Comparison of ENCODE assay signal across 1 cellular context in the genomic region with DNA sequence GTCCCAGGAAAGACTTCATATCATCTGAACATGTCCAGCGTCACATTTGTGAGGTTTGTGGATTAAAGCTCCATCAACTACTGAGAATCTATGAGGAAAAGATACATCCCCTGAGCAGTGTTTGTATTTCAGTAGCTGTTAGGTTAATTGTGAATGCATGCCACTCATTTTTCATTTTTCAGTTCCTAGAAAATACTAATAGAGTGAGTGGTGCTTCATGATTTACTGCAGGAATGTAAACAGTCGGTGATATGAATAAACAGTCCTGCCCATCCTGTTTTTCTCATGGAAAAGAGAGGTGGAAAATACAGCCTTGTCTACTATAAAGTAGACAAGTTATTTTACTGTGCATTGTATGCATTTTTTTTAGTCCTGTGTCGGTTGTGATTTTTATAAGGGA.
TF ChIP-seq lines count a peak whose summit lies in the region.

No MANE protein-coding gene starts in this region.

TF ChIP-seq in GM23338, 12 proteins besides CTCF, POLR2A, EP300 and RAD21 (continued from another document):
- TF ChIP-seq, protein P1, sequence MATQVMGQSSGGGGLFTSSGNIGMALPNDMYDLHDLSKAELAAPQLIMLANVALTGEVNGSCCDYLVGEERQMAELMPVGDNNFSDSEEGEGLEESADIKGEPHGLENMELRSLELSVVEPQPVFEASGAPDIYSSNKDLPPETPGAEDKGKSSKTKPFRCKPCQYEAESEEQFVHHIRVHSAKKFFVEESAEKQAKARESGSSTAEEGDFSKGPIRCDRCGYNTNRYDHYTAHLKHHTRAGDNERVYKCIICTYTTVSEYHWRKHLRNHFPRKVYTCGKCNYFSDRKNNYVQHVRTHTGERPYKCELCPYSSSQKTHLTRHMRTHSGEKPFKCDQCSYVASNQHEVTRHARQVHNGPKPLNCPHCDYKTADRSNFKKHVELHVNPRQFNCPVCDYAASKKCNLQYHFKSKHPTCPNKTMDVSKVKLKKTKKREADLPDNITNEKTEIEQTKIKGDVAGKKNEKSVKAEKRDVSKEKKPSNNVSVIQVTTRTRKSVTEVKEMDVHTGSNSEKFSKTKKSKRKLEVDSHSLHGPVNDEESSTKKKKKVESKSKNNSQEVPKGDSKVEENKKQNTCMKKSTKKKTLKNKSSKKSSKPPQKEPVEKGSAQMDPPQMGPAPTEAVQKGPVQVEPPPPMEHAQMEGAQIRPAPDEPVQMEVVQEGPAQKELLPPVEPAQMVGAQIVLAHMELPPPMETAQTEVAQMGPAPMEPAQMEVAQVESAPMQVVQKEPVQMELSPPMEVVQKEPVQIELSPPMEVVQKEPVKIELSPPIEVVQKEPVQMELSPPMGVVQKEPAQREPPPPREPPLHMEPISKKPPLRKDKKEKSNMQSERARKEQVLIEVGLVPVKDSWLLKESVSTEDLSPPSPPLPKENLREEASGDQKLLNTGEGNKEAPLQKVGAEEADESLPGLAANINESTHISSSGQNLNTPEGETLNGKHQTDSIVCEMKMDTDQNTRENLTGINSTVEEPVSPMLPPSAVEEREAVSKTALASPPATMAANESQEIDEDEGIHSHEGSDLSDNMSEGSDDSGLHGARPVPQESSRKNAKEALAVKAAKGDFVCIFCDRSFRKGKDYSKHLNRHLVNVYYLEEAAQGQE (IDR thresholded peaks at IDR 0.05; ENCODE audit: unreplicated experiment) = no peak
- TF ChIP-seq, protein P2, sequence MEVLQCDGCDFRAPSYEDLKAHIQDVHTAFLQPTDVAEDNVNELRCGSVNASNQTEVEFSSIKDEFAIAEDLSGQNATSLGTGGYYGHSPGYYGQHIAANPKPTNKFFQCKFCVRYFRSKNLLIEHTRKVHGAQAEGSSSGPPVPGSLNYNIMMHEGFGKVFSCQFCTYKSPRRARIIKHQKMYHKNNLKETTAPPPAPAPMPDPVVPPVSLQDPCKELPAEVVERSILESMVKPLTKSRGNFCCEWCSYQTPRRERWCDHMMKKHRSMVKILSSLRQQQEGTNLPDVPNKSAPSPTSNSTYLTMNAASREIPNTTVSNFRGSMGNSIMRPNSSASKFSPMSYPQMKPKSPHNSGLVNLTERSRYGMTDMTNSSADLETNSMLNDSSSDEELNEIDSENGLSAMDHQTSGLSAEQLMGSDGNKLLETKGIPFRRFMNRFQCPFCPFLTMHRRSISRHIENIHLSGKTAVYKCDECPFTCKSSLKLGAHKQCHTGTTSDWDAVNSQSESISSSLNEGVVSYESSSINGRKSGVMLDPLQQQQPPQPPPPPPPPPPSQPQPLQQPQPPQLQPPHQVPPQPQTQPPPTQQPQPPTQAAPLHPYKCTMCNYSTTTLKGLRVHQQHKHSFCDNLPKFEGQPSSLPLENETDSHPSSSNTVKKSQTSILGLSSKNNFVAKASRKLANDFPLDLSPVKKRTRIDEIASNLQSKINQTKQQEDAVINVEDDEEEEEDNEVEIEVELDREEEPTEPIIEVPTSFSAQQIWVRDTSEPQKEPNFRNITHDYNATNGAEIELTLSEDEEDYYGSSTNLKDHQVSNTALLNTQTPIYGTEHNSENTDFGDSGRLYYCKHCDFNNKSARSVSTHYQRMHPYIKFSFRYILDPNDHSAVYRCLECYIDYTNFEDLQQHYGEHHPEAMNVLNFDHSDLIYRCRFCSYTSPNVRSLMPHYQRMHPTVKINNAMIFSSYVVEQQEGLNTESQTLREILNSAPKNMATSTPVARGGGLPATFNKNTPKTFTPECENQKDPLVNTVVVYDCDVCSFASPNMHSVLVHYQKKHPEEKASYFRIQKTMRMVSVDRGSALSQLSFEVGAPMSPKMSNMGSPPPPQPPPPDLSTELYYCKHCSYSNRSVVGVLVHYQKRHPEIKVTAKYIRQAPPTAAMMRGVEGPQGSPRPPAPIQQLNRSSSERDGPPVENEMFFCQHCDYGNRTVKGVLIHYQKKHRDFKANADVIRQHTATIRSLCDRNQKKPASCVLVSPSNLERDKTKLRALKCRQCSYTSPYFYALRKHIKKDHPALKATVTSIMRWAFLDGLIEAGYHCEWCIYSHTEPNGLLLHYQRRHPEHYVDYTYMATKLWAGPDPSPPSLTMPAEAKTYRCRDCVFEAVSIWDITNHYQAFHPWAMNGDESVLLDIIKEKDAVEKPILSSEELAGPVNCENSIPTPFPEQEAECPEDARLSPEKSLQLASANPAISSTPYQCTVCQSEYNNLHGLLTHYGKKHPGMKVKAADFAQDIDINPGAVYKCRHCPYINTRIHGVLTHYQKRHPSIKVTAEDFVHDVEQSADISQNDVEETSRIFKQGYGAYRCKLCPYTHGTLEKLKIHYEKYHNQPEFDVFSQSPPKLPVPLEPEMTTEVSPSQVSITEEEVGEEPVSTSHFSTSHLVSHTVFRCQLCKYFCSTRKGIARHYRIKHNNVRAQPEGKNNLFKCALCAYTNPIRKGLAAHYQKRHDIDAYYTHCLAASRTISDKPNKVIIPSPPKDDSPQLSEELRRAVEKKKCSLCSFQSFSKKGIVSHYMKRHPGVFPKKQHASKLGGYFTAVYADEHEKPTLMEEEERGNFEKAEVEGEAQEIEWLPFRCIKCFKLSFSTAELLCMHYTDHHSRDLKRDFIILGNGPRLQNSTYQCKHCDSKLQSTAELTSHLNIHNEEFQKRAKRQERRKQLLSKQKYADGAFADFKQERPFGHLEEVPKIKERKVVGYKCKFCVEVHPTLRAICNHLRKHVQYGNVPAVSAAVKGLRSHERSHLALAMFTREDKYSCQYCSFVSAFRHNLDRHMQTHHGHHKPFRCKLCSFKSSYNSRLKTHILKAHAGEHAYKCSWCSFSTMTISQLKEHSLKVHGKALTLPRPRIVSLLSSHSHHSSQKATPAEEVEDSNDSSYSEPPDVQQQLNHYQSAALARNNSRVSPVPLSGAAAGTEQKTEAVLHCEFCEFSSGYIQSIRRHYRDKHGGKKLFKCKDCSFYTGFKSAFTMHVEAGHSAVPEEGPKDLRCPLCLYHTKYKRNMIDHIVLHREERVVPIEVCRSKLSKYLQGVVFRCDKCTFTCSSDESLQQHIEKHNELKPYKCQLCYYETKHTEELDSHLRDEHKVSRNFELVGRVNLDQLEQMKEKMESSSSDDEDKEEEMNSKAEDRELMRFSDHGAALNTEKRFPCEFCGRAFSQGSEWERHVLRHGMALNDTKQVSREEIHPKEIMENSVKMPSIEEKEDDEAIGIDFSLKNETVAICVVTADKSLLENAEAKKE (CRISPR knock-in tag; IDR thresholded peaks at IDR 0.05) = no peak
- TF ChIP-seq EZH2phosphoT487 (IDR thresholded peaks at IDR 0.05; ENCODE audit: unreplicated experiment) (no peak), JUNB (IDR thresholded peaks at IDR 0.05; ENCODE audit: unreplicated experiment) (no peak), POLR2AphosphoS5 (IDR thresholded peaks at IDR 0.05; ENCODE audit: low read depth) (no peak), EZH2 (IDR thresholded peaks at IDR 0.05; ENCODE audit: low read depth, unreplicated experiment) (no peak)
